32 cellular contexts compared by ENCODE assay signal in the genomic region with DNA sequence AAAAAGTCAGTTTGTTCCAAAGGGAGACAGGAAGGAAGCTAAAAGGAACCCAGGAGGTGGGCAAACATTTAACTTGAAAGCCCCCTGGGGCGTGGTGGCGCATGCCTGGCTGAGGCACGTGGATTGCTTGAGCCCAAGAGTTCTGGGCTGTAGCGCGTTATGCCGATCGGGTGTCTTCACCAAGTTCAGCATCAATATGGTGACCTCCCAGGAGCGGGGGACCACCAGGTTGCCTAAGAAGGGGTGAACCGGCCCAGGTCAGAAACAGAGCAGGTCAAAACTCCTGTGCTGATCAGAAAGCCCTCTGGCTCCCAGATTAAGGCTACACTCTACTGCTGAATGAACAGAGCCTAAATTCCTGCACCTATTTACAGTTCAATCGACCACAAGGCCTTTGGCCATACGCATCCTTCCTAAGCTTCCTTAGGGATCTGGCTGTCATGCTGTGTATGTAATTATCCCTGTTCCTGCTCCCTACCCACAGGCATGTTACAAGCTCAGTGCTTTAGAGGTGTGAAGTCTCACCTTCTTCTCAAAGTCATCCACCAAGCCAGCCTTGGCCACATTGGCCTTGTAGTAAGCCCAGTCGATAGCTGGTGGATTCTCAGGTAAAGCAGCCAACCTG. TPM values are rescaled to one million over a fixed set of nuclear protein-coding genes. Genes with fewer than 3 reads are reported as not detected.
"Had no signal": no experiment of that assay in that cellular context is flagged by ENCODE, and none has a peak within 500 bp of the region (broad histone marks: within the 10 kb centered on the region; RNA-seq: fewer than 3 reads in every experiment).

No MANE protein-coding gene starts in this region.

- H3K27ac Mint-ChIP-seq: activated CD4-positive, alpha-beta memory T cell treated with anti-CD3 and anti-CD28 coated beads for 36 hours; activated naive CD4-positive, alpha-beta T cell treated with anti-CD3 and anti-CD28 coated beads, Interleukin-2, amount 10 ng/mL, durations not matched to agents 7 days and 5 days; activated naive CD8-positive, alpha-beta T cell treated with anti-CD3 and anti-CD28 coated beads, Interleukin-2, amount 10 ng/mL, durations not matched to agents 7 days and 5 days; activated T-cell treated with anti-CD3 and anti-CD28 coated beads, Interleukin-2, amount 50 U/mL, for 24 hours; mesothelial cell of epicardium; stimulated activated effector memory CD8-positive, alpha-beta T cell treated with anti-CD3 and anti-CD28 coated beads, Interleukin-12 subunit alpha, Interleukin-12 subunit beta, amount 100 ng/mL, for 72 hours; stimulated activated naive CD8-positive, alpha-beta T cell treated with anti-CD3 and anti-CD28 coated beads, Interleukin-15, amount 100 ng/mL, for 72 hours; type B pancreatic cell had no signal

- H3K27me3 Mint-ChIP-seq: activated CD4-positive, alpha-beta memory T cell treated with anti-CD3 and anti-CD28 coated beads for 36 hours; activated naive CD4-positive, alpha-beta T cell treated with anti-CD3 and anti-CD28 coated beads, Interleukin-2, amount 10 ng/mL, durations not matched to agents 7 days and 5 days; activated naive CD8-positive, alpha-beta T cell treated with anti-CD3 and anti-CD28 coated beads, Interleukin-2, amount 10 ng/mL, durations not matched to agents 7 days and 5 days; activated T-cell treated with anti-CD3 and anti-CD28 coated beads, Interleukin-2, amount 50 U/mL, for 24 hours; naive B cell; stimulated activated naive CD8-positive, alpha-beta T cell treated with anti-CD3 and anti-CD28 coated beads, Interleukin-15, amount 100 ng/mL, for 72 hours; type B pancreatic cell had no signal

- H3K4me3 ChIP-seq: ascending aorta, cardiac muscle cell, colonic mucosa, gastroesophageal sphincter, hepatocyte, pancreas, psoas muscle, sigmoid colon, uterus had no signal

- H2AFZ ChIP-seq: hepatocyte had no signal

- DNase-seq: activated CD4-positive, alpha-beta memory T cell treated with anti-CD3 and anti-CD28 coated beads for 36 hours; activated CD4-positive, alpha-beta T cell treated with anti-CD3 and anti-CD28 coated beads for 48 hours; activated CD8-positive, alpha-beta memory T cell treated with anti-CD3 and anti-CD28 coated beads, Interleukin-2, amount 50 U/mL, for 48 hours; activated gamma-delta T cell; activated naive CD4-positive, alpha-beta T cell treated with anti-CD3 and anti-CD28 coated beads, Interleukin-2, amount 10 ng/mL, durations not matched to agents 7 days and 5 days; activated naive CD8-positive, alpha-beta T cell treated with anti-CD3 and anti-CD28 coated beads, Interleukin-2, amount 10 ng/mL, durations not matched to agents 7 days and 5 days; activated T-cell treated with anti-CD3 and anti-CD28 coated beads, Interleukin-2, amount 50 U/mL, for 24 hours; cerebellar nuclear complex; colonic mucosa; effector CD8-positive, alpha-beta T cell; left cardiac atrium; left ventricle myocardium superior; naive B cell; nucleus accumbens; pancreas; psoas muscle; sigmoid colon; small intestine; stimulated activated CD4-positive, alpha-beta T cell treated with anti-CD3 and anti-CD28 coated beads, Interleukin-4, amount 100 ng/mL, for 24 hours; stimulated activated naive CD8-positive, alpha-beta T cell treated with anti-CD3 and anti-CD28 coated beads, Interleukin-15, amount 100 ng/mL, for 72 hours; substantia nigra; uterus had no signal

- H3K27ac ChIP-seq: ascending aorta, cardiac muscle cell, colonic mucosa, gastroesophageal sphincter, hepatocyte, pancreas, psoas muscle, sigmoid colon, uterus had no signal

- H3K27me3 ChIP-seq: ascending aorta, cardiac muscle cell, colonic mucosa, gastroesophageal sphincter, hepatocyte, pancreas, sigmoid colon, uterus had no signal

- H3K4me3 Mint-ChIP-seq: activated CD4-positive, alpha-beta memory T cell treated with anti-CD3 and anti-CD28 coated beads for 36 hours; activated naive CD4-positive, alpha-beta T cell treated with anti-CD3 and anti-CD28 coated beads, Interleukin-2, amount 10 ng/mL, durations not matched to agents 7 days and 5 days; activated naive CD8-positive, alpha-beta T cell treated with anti-CD3 and anti-CD28 coated beads, Interleukin-2, amount 10 ng/mL, durations not matched to agents 7 days and 5 days; activated T-cell treated with anti-CD3 and anti-CD28 coated beads, Interleukin-2, amount 50 U/mL, for 24 hours; mesothelial cell of epicardium; stimulated activated effector memory CD8-positive, alpha-beta T cell treated with anti-CD3 and anti-CD28 coated beads, Interleukin-12 subunit alpha, Interleukin-12 subunit beta, amount 100 ng/mL, for 72 hours; stimulated activated naive CD8-positive, alpha-beta T cell treated with anti-CD3 and anti-CD28 coated beads, Interleukin-15, amount 100 ng/mL, for 72 hours; type B pancreatic cell had no signal

- H3K4me1 ChIP-seq: colonic mucosa had no signal

- ATAC-seq: gastroesophageal sphincter; left cardiac atrium; left ventricle myocardium superior; pancreas; psoas muscle; stimulated activated effector memory CD8-positive, alpha-beta T cell treated with anti-CD3 and anti-CD28 coated beads, Interleukin-12 subunit alpha, Interleukin-12 subunit beta, amount 100 ng/mL, for 72 hours; stimulated activated naive CD8-positive, alpha-beta T cell treated with anti-CD3 and anti-CD28 coated beads, Interleukin-15, amount 100 ng/mL, for 72 hours had no signal

- H3K36me3 ChIP-seq: uterus had no signal

- H3K4me2 ChIP-seq: hepatocyte had no signal

- FAIRE-seq: endothelial cell of umbilical vein, keratinocyte, pancreas, small intestine had no signal

- H3K9me3 ChIP-seq: ascending aorta, colonic mucosa, gastroesophageal sphincter, pancreas, psoas muscle, sigmoid colon, uterus had no signal

RNA-seq across cellular contexts. Expression of a gene that starts 46.0 kb away (rescaled TPM):
- polyA plus RNA-seq: neural cell had no signal
